Comparison of ENCODE assay signal across 16 cellular contexts in the genomic region with DNA sequence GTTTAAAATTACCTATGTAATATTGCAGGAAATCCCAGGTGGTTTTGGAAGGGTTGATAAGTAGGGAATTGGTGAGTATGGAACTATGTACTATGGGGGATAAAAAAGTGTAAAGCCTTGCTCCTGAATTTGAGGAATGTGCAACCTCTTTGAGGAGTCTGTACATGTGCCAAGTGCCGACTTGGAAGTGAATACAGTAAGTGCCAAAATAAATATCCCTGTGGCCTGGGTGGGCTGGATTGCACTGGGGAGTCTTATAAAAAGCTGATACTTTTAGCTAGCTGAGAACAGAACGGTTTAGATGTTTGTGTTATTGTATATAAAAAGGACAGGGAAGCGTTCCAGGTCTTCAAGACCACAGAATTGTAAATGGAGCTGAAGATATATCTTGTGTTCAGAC.
DNase-seq lines count a peak whose midpoint lies in the region; FAIRE-seq and TF ChIP-seq lines count a peak whose summit lies in the region.
"Had no signal": no experiment of that assay in that cellular context is flagged by ENCODE, and none has a peak within 500 bp of the region (broad histone marks: within the 10 kb centered on the region; RNA-seq: fewer than 3 reads in every experiment).

No MANE protein-coding gene starts in this region.

- peaks cover 5% of the 10 kb centered on the region; the same call in 1 of the 2 replicates for H3K4me1 ChIP-seq in SJSA1 (replicated peaks)
- H3K4me1 ChIP-seq: BLaER1 treated with 17β-estradiol and CSF1 and Interleukin-3, amounts not matched to agents 10 nM and 100 nM had no signal

- DNase-seq in SJSA1 (ENCODE audit: low read depth in 1 of 2, low spot score in 2 of 2) (peak; percentile 38 to 46), astrocyte of the hippocampus (ENCODE audit: low read depth, low spot score) (peak; percentile 52), urothelium cell line (ENCODE audit: low spot score) (peak; percentile 4), NCI-H187 treated with DMSO at 0.1 percent for 48 hours (lab: John Stamatoyannopoulos, UW) (no peak), SIG-M5 (lab: John Stamatoyannopoulos, UW) (no peak), SW 1271 (lab: John Stamatoyannopoulos, UW) (no peak)
- DNase-seq: Calu3; CD8-positive, alpha-beta T cell; DMS79 treated with DMSO at 0.1 percent for 48 hours; GF-D8; GOT3; H9 had no signal

- TF ChIP-seq CTCF in nephron (IDR thresholded peaks at IDR 0.05; ENCODE audit: unreplicated experiment in 3 of 3), result no peak

- peak overlapping the region in 2 of 3 experiments; percentile 17 to 22 for H3K27ac Mint-ChIP-seq in nephron
- H3K27ac Mint-ChIP-seq: B cell; CD8-positive, alpha-beta T cell had no signal

- no peak for FAIRE-seq in urothelium cell line (lab: Jason Lieb, UNC)
- FAIRE-seq: HTR-8/SVneo had no signal

- peaks cover 3% of the 10 kb centered on the region for H3K27me3 Mint-ChIP-seq in nephron (ENCODE audit: low read depth)
- H3K27me3 Mint-ChIP-seq: B cell had no signal

- no peak overlapping the region for H3K4me3 Mint-ChIP-seq in nephron
- H3K4me3 Mint-ChIP-seq: B cell; CD8-positive, alpha-beta T cell; H9 had no signal

- no peaks in the 10 kb centered on the region for H3K9me3 Mint-ChIP-seq in nephron

- no peaks in the 10 kb centered on the region for H3K27me3 ChIP-seq in SJSA1 (replicated peaks)
- H3K27me3 ChIP-seq: BLaER1 treated with 17β-estradiol and CSF1 and Interleukin-3, amounts not matched to agents 10 nM and 100 nM had no signal

- H3K36me3 ChIP-seq in SJSA1, result no peaks in the 10 kb centered on the region
- H3K36me3 ChIP-seq: BLaER1 treated with 17β-estradiol and CSF1 and Interleukin-3, amounts not matched to agents 10 nM and 100 nM had no signal

- H3K4me1 Mint-ChIP-seq in nephron, result peaks cover 10% of the 10 kb centered on the region
- H3K4me1 Mint-ChIP-seq: B cell had no signal

- no peaks in the 10 kb centered on the region for H3K36me3 Mint-ChIP-seq in nephron (ENCODE audit: low read depth)
- H3K36me3 Mint-ChIP-seq: CD8-positive, alpha-beta T cell had no signal

- no peak overlapping the region for H3K27ac ChIP-seq in SJSA1
- H3K27ac ChIP-seq: BLaER1 treated with 17β-estradiol and CSF1 and Interleukin-3, amounts not matched to agents 10 nM and 100 nM had no signal

- no peaks in the 10 kb centered on the region; the same call in 1 of the 2 replicates for H3K9me3 ChIP-seq in SJSA1 (replicated peaks)
- H3K9me3 ChIP-seq: BLaER1 treated with 17β-estradiol and CSF1 and Interleukin-3, amounts not matched to agents 10 nM and 100 nM had no signal

- no peak overlapping the region for H3K4me3 ChIP-seq in SJSA1
- H3K4me3 ChIP-seq: BLaER1 treated with 17β-estradiol and CSF1 and Interleukin-3, amounts not matched to agents 10 nM and 100 nM had no signal

Comparison
In these comparisons a context has a peak if more than half of its experiments do, and no peak if none do; other contexts are left out.
1. DNase-seq: peak in SJSA1 (2 of 2), astrocyte of the hippocampus (single experiment) and urothelium cell line (single experiment); none in NCI-H187 treated with DMSO at 0.1 percent for 48 hours (single experiment), SIG-M5 (single experiment) and SW 1271 (0 of 2).